In the genomic region with DNA sequence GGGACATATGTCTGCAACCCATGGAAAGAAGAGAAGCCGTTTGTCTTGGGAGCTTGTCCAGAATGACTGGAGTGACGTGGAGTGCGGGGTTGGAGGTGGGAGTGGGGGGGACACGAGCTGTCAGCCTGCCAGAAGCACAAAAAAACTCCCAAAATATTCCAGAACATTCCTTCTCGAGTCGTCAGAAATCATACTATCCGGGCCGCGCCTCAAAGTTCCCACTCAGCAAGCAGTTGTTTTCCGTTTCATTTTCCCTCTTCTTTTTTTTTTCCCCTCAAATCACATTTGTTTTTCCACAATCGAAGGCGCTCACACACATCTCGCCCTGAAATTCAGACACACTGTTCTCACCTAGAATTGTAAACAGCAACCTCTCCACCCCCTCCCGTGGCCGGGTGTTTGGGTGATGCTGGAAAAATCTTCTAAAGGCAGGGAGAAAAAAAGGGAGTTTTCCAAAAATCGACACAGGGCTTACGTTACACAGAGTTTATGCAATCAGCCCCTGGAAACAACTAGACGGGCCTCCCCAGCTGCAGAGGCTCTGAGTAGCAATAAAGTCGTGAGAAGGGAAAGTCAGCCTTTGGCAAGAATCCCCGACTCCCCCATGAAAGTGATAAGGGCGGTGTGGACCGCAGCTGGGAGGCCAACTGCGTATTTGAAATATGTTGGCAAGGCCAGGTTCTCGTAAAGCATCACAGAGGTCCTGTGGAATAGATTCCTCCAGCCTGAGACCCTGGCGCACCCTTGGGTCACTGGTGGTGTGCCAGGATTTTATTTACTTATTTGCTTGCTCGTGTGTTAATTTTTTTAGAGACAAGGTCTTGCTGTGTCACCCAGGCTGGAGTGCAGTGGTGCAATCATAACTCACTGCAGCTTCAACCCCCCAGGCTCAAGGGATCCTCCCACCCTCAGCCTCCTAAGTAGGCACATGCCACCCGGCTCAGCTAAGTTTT, we compare ENCODE assay signal across 8 cellular contexts. TPM values are rescaled to one million over a fixed set of nuclear protein-coding genes. Genes with fewer than 3 reads are reported as not detected.
A peak's percentile ranks its signal among the peaks of the same experiment; 100 is the strongest.
DNase-seq lines count a peak whose midpoint lies in the region; ATAC-seq and TF ChIP-seq lines count a peak whose summit lies in the region.

No MANE protein-coding gene starts in this region.

- DNase-seq in ELR (ENCODE audit: low read depth) (peak; percentile 72), SIG-M5 (lab: John Stamatoyannopoulos, UW) (peak; percentile 19), fibroblast of pulmonary artery (ENCODE audit: low read depth) (peak; percentile 100), pulmonary artery endothelial cell (ENCODE audit: low read depth, low spot score) (peak; percentile 56)
- DNase-seq in activated CD4-positive, alpha-beta T cell treated with anti-CD3 and anti-CD28 coated beads, Interleukin-2, amount 50 U/mL, for 48 hours: no peak
- DNase-seq in effector CD8-positive, alpha-beta T cell (lab: John Stamatoyannopoulos, UW): no peak

- ATAC-seq in GM19023 (IDR thresholded peaks at IDR 0.05; ENCODE audit: unreplicated experiment) (no peak), GM21360 (IDR thresholded peaks at IDR 0.05; ENCODE audit: unreplicated experiment) (no peak)

- no peak for TF ChIP-seq CTCF in fibroblast of pulmonary artery (IDR thresholded peaks at IDR 0.05; ENCODE audit: low read length, missing control alignments)

- peak overlapping the region; percentile 50 for H3K4me3 ChIP-seq in fibroblast of pulmonary artery (replicated peaks; ENCODE audit: low read depth, low read length)

RNA-seq across cellular contexts. Expression of a gene that starts 31.2 kb away (rescaled TPM):
- 6.0 and 7.9 TPM in 2 replicates for total RNA-seq in pulmonary artery endothelial cell

Comparison
In these comparisons a context has a peak if more than half of its experiments do, and no peak if none do; other contexts are left out.
1. DNase-seq: peak in ELR (single experiment), SIG-M5 (single experiment), fibroblast of pulmonary artery (single experiment) and pulmonary artery endothelial cell (single experiment); none in activated CD4-positive, alpha-beta T cell treated with anti-CD3 and anti-CD28 coated beads, Interleukin-2, amount 50 U/mL, for 48 hours (0 of 2) and effector CD8-positive, alpha-beta T cell (single experiment).